ENCODE assay signal across 1 cellular context in the genomic region with DNA sequence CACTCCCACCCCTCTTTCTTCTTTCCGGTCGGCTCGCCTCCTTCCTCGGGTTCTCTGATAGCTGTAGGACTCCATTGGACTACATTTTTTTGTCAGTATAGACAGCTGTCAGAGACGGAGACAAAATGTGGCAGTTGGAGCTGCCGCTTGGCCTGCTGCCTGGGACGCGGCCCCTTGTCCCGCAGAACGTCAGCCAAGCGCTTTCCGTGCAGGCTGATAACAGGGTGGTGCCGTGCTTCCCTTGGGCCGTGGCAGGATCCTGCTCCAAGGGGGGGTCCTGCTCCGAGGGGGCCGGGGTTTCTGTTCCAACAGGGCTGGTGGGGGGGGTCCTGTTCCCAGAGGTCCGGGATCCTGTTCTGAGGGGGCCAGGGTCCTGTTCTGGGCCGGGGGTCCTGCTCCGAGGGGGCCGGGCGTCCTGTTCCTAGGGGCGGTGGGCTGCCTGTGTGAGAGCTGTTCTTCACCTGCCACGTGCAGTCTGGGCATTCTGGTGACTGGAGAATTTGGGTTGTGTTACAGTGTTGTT.
TF ChIP-seq lines count a peak whose summit lies in the region.

No MANE protein-coding gene starts in this region.

TF ChIP-seq in K562, 482 proteins besides CTCF, POLR2A, EP300 and RAD21 (continued from another document):
- TF ChIP-seq, protein P1, sequence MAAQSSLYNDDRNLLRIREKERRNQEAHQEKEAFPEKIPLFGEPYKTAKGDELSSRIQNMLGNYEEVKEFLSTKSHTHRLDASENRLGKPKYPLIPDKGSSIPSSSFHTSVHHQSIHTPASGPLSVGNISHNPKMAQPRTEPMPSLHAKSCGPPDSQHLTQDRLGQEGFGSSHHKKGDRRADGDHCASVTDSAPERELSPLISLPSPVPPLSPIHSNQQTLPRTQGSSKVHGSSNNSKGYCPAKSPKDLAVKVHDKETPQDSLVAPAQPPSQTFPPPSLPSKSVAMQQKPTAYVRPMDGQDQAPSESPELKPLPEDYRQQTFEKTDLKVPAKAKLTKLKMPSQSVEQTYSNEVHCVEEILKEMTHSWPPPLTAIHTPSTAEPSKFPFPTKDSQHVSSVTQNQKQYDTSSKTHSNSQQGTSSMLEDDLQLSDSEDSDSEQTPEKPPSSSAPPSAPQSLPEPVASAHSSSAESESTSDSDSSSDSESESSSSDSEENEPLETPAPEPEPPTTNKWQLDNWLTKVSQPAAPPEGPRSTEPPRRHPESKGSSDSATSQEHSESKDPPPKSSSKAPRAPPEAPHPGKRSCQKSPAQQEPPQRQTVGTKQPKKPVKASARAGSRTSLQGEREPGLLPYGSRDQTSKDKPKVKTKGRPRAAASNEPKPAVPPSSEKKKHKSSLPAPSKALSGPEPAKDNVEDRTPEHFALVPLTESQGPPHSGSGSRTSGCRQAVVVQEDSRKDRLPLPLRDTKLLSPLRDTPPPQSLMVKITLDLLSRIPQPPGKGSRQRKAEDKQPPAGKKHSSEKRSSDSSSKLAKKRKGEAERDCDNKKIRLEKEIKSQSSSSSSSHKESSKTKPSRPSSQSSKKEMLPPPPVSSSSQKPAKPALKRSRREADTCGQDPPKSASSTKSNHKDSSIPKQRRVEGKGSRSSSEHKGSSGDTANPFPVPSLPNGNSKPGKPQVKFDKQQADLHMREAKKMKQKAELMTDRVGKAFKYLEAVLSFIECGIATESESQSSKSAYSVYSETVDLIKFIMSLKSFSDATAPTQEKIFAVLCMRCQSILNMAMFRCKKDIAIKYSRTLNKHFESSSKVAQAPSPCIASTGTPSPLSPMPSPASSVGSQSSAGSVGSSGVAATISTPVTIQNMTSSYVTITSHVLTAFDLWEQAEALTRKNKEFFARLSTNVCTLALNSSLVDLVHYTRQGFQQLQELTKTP (IDR thresholded peaks at IDR 0.05; ENCODE audit: low read depth in 1 of 2, partially characterized antibody in 2 of 2) = no peak
- TF ChIP-seq PPARD (CRISPR knock-in tag; IDR thresholded peaks at IDR 0.05) (no peak), SMARCB1 (IDR thresholded peaks at IDR 0.05; ENCODE audit: insufficient read length, low read depth) (no peak), PRMT5 (CRISPR knock-in tag; IDR thresholded peaks at IDR 0.05) (no peak), NRF1 (conservative IDR thresholded peaks at IDR 0.05 in 1 of 2, IDR thresholded peaks at IDR 0.05 in 1 of 2) (no peak), CBFA2T3 (IDR thresholded peaks at IDR 0.05) (peak; percentile 52; the same call in 1 of the 2 replicates), MEIS2 (IDR thresholded peaks at IDR 0.05; ENCODE audit: partially characterized antibody) (peak; percentile 58), NBN (IDR thresholded peaks at IDR 0.05; ENCODE audit: low read depth) (no peak), CAMTA2 (CRISPR knock-in tag; conservative IDR thresholded peaks at IDR 0.05) (no peak), NR2F6 (CRISPR knock-in tag; IDR thresholded peaks at IDR 0.05) (no peak), SRSF1 (IDR thresholded peaks at IDR 0.05; ENCODE audit: low read depth, low read length) (no peak), PURB (CRISPR knock-in tag; IDR thresholded peaks at IDR 0.05; ENCODE audit: low read depth) (no peak)
- TF ChIP-seq, protein P2, sequence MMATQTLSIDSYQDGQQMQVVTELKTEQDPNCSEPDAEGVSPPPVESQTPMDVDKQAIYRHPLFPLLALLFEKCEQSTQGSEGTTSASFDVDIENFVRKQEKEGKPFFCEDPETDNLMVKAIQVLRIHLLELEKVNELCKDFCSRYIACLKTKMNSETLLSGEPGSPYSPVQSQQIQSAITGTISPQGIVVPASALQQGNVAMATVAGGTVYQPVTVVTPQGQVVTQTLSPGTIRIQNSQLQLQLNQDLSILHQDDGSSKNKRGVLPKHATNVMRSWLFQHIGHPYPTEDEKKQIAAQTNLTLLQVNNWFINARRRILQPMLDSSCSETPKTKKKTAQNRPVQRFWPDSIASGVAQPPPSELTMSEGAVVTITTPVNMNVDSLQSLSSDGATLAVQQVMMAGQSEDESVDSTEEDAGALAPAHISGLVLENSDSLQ (IDR thresholded peaks at IDR 0.05) = peak; percentile 32; the same call in 1 of the 2 replicates
- TF ChIP-seq, protein P3, sequence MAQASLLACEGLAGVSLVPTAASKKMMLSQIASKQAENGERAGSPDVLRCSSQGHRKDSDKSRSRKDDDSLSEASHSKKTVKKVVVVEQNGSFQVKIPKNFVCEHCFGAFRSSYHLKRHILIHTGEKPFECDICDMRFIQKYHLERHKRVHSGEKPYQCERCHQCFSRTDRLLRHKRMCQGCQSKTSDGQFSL (CRISPR knock-in tag; IDR thresholded peaks at IDR 0.05) = peak; percentile 72
- TF ChIP-seq, protein P3 (tag; IDR thresholded peaks at IDR 0.05) = no peak
- TF ChIP-seq, protein P4, sequence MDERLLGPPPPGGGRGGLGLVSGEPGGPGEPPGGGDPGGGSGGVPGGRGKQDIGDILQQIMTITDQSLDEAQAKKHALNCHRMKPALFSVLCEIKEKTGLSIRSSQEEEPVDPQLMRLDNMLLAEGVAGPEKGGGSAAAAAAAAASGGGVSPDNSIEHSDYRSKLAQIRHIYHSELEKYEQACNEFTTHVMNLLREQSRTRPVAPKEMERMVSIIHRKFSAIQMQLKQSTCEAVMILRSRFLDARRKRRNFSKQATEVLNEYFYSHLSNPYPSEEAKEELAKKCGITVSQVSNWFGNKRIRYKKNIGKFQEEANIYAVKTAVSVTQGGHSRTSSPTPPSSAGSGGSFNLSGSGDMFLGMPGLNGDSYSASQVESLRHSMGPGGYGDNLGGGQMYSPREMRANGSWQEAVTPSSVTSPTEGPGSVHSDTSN (CRISPR knock-in tag; IDR thresholded peaks at IDR 0.05; ENCODE audit: low read depth) = no peak
- TF ChIP-seq, protein P4 (tag; conservative IDR thresholded peaks at IDR 0.05; ENCODE audit: low read depth) = 0 out of 2 replicates have a peak, but pooled peaks have one; percentile 22
- TF ChIP-seq, protein P5, sequence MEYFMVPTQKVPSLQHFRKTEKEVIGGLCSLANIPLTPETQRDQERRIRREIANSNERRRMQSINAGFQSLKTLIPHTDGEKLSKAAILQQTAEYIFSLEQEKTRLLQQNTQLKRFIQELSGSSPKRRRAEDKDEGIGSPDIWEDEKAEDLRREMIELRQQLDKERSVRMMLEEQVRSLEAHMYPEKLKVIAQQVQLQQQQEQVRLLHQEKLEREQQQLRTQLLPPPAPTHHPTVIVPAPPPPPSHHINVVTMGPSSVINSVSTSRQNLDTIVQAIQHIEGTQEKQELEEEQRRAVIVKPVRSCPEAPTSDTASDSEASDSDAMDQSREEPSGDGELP (CRISPR knock-in tag; IDR thresholded peaks at IDR 0.05; ENCODE audit: borderline replicate concordance) = peak; percentile 30; the same call in 1 of the 2 replicates
